14 cellular contexts compared by ENCODE assay signal in genomic region chr15:85388506-85388905, GRCh38.
"Had no signal": no experiment of that assay in that cellular context is flagged by ENCODE, and none has a peak within 500 bp of the region (broad histone marks: within the 10 kb centered on the region; RNA-seq: fewer than 3 reads in every experiment).

No MANE protein-coding gene starts in this region.

- H3K27me3 Mint-ChIP-seq: activated naive CD8-positive, alpha-beta T cell treated with anti-CD3 and anti-CD28 coated beads, Interleukin-2, amount 50 U/mL, for 24 hours; T-cell had no signal

- H3K9me3 Mint-ChIP-seq: activated naive CD8-positive, alpha-beta T cell treated with anti-CD3 and anti-CD28 coated beads, Interleukin-2, amount 50 U/mL, for 24 hours; T-cell had no signal

- DNase-seq: activated CD4-positive, alpha-beta T cell treated with anti-CD3 and anti-CD28 coated beads for 4 hours; activated CD8-positive, alpha-beta memory T cell treated with anti-CD3 and anti-CD28 coated beads, Interleukin-2, amount 50 U/mL, for 48 hours; activated CD8-positive, alpha-beta T cell treated with anti-CD3 and anti-CD28 coated beads, Interleukin-2, amount 10 ng/mL, durations not matched to agents 7 days and 5 days; activated naive CD4-positive, alpha-beta T cell treated with Interleukin-2 at 50 U/mL for 16 hours; activated naive CD8-positive, alpha-beta T cell treated with anti-CD3 and anti-CD28 coated beads, Interleukin-2, amount 50 U/mL, for 24 hours; esophagus squamous epithelium; gastrocnemius medialis; pancreas; substantia nigra; T-cell; upper lobe of left lung had no signal

- ATAC-seq: activated CD8-positive, alpha-beta T cell treated with anti-CD3 and anti-CD28 coated beads, Interleukin-2, amount 10 ng/mL, durations not matched to agents 7 days and 5 days; activated naive CD8-positive, alpha-beta T cell treated with anti-CD3 and anti-CD28 coated beads, Interleukin-2, amount 50 U/mL, for 24 hours; gastrocnemius medialis; pancreas; T-cell had no signal

- H3K4me3 ChIP-seq: cardiac muscle cell, esophagus squamous epithelium, gastrocnemius medialis, pancreas, skin epidermis, upper lobe of left lung had no signal

- H3K4me3 Mint-ChIP-seq: activated CD8-positive, alpha-beta T cell treated with anti-CD3 and anti-CD28 coated beads, Interleukin-2, amount 10 ng/mL, durations not matched to agents 7 days and 5 days; activated naive CD8-positive, alpha-beta T cell treated with anti-CD3 and anti-CD28 coated beads, Interleukin-2, amount 50 U/mL, for 24 hours had no signal

- H3K27me3 ChIP-seq: cardiac muscle cell, esophagus squamous epithelium, gastrocnemius medialis, pancreas, upper lobe of left lung had no signal

- H3K27ac ChIP-seq: cardiac muscle cell, esophagus squamous epithelium, gastrocnemius medialis, pancreas, skin epidermis, upper lobe of left lung, VCaP had no signal

- H3K9me3 ChIP-seq: esophagus squamous epithelium, gastrocnemius medialis, pancreas, upper lobe of left lung had no signal

- H3K27ac Mint-ChIP-seq: activated CD8-positive, alpha-beta T cell treated with anti-CD3 and anti-CD28 coated beads, Interleukin-2, amount 10 ng/mL, durations not matched to agents 7 days and 5 days; activated naive CD8-positive, alpha-beta T cell treated with anti-CD3 and anti-CD28 coated beads, Interleukin-2, amount 50 U/mL, for 24 hours; T-cell had no signal

- H3K36me3 ChIP-seq: cardiac muscle cell, gastrocnemius medialis, pancreas, upper lobe of left lung had no signal
